8 cellular contexts compared by ENCODE assay signal in the genomic region with DNA sequence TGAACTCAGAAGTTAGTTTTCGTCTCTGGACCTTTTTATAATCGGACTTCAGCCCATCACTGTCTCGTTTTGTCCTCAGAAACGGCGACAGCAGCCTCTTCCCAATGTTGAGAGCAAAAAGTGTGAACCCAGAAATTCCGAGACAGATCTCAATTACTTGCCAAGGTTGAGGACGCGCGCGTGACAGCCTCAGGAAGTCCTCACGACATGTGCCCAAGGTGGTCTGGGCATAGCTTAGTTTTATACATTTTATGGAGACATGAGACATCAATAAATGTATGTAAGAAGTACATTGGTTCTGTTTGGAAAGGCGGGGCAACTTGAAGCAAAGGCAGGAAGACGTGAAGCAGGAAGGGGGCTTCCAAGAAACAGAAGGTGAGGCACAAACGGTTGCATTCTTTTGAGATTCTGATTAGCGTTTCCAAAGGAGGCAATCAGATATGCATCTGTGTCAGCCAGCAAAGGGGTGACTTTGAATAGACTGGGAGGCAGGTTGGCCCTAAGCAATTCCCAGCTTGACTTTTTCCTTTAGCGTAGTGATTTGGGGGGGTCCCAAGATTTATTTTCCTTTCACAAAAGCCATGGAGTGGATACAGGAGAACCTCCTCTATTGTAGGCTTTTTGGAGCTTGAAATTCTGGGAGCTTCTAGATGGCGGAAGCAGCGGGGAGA. TPM values are rescaled to one million over a fixed set of nuclear protein-coding genes. Genes with fewer than 3 reads are reported as not detected.
DNase-seq lines count a peak whose midpoint lies in the region; ATAC-seq and TF ChIP-seq lines count a peak whose summit lies in the region.

No MANE protein-coding gene starts in this region.

- TF ChIP-seq RAD21 in HCT116 (IDR thresholded peaks at IDR 0.05; ENCODE audit: low read depth) = no peak

- peak; percentile 62 for TF ChIP-seq POLR2A in HCT116 (IDR thresholded peaks at IDR 0.05; ENCODE audit: borderline replicate concordance, extremely low read depth, insufficient read depth, insufficient read length)

- H3K14ac ChIP-seq in trophoblast cell (ENCODE audit: low read length) = peak overlapping the region; percentile 83

- H4K20me1 ChIP-seq in HCT116 (ENCODE audit: insufficient read depth) (no peaks in the 10 kb centered on the region), SU-DHL-6 (ENCODE audit: low read depth, low read length) (no peaks in the 10 kb centered on the region)

- TF ChIP-seq CTCF in HCT116 (IDR thresholded peaks at IDR 0.05 in 2 of 3, conservative IDR thresholded peaks at IDR 0.05 in 1 of 3; ENCODE audit: borderline replicate concordance in 1 of 3, insufficient read depth in 1 of 3, low read depth in 2 of 3, low read length in 2 of 3) (no peak), SU-DHL-6 (IDR thresholded peaks at IDR 0.05; ENCODE audit: insufficient read depth, low read length, poor library complexity, severe bottlenecking) (no peak), fibroblast of villous mesenchyme (IDR thresholded peaks at IDR 0.05; ENCODE audit: insufficient read depth, low read depth, low read length) (no peak)

- H3K9me2 ChIP-seq in HCT116 (ENCODE audit: insufficient read depth) = no peaks in the 10 kb centered on the region
- no peaks in the 10 kb centered on the region for H3K9me2 ChIP-seq in SU-DHL-6 (replicated peaks; ENCODE audit: insufficient read depth, low read length)

- no peaks in the 10 kb centered on the region for H3K9me3 ChIP-seq in HCT116 (ENCODE audit: control insufficient read depth in 1 of 2, insufficient read depth in 1 of 2, low read depth in 1 of 2, low read length in 2 of 2)
- no peaks in the 10 kb centered on the region for H3K9me3 ChIP-seq in SU-DHL-6 (ENCODE audit: insufficient read depth, low read length)
- H3K9me3 ChIP-seq in trophoblast cell (ENCODE audit: insufficient read depth, low read depth, low read length) = no peaks in the 10 kb centered on the region

- H3K27me3 ChIP-seq in HCT116 (ENCODE audit: insufficient read depth, low read length) = no peaks in the 10 kb centered on the region
- H3K27me3 ChIP-seq in SU-DHL-6 (ENCODE audit: low read length) = no peaks in the 10 kb centered on the region
- H3K27me3 ChIP-seq in trophoblast cell (ENCODE audit: insufficient read depth, low read length) = no peaks in the 10 kb centered on the region

- DNase-seq in DMS114 treated with DMSO at 0.1 percent for 48 hours (lab: John Stamatoyannopoulos, UW; ENCODE audit: unreplicated experiment) = peak; percentile 54
- DNase-seq in HCT116 (ENCODE audit: low read depth, low spot score) = no peak
- DNase-seq in fibroblast of villous mesenchyme (ENCODE audit: low read depth) = no peak
- DNase-seq in trophoblast cell = no peak
- no peak for DNase-seq in NCI-H2227 (lab: John Stamatoyannopoulos, UW; ENCODE audit: unreplicated experiment)
- no peak for DNase-seq in medulla oblongata (ENCODE audit: extremely low spot score)

- ATAC-seq in HCT116 (peak; percentile 45), GM21367 (IDR thresholded peaks at IDR 0.05; ENCODE audit: unreplicated experiment) (no peak)

- peaks cover 18% of the 10 kb centered on the region for H3K79me1 ChIP-seq in trophoblast cell (ENCODE audit: low read length)

- WGBS in trophoblast cell (ENCODE audit: extremely low coverage, insufficient coverage, insufficient read length) = no CpG with 5 or more reads among the region's 18 CpGs

- H3K27ac ChIP-seq in HCT116 (ENCODE audit: low read depth, low read length) (peak overlapping the region; percentile 82), SU-DHL-6 (ENCODE audit: low read depth, low read length) (peak overlapping the region; percentile 82), trophoblast cell (ENCODE audit: low read depth, low read length) (peak overlapping the region; percentile 45)

- H3K4me2 ChIP-seq in HCT116 (ENCODE audit: low read length) = peak overlapping the region; percentile 85
- H3K4me2 ChIP-seq in SU-DHL-6 (ENCODE audit: low read depth, low read length, poor library complexity, severe bottlenecking) = peak overlapping the region; percentile 95
- peak overlapping the region; percentile 70 for H3K4me2 ChIP-seq in trophoblast cell (ENCODE audit: low read length)

- BruUV-seq in HCT116 (replicated peaks; lab: Mats Ljungman, UMichigan) = TSS peak; percentile 90

- intact Hi-C loops in HCT116 (cut with micrococcal nuclease) = no loop called here

- RAD21 ChIA-PET in HCT116 (lab: Charles Lee; ENCODE audit: low non-redundant PET in 1 of 2, low total read pairs in 2 of 2, uncharacterized antibody in 2 of 2, unreplicated experiment in 2 of 2) = interaction anchor here (1.2 to 2.1 kb wide), 3 partner anchors 22 to 105 kb away, joined by 3 to 18 read pairs (median 4); partner anchors contain the start of genes DCTPP1 (in 1 of the 2) and ZNF764 (in 1 of the 2)

- peaks cover 6 to 38% of the 10 kb centered on the region in 2 experiments; a peak in 3 of 4 replicates for H3K4me1 ChIP-seq in HCT116 (ENCODE audit: control insufficient read depth in 1 of 2, insufficient read depth in 2 of 2, low read length in 2 of 2)
- peaks cover 6 to 18% of the 10 kb centered on the region in 2 experiments for H3K4me1 ChIP-seq in trophoblast cell (ENCODE audit: control insufficient read depth in 1 of 2, insufficient read depth in 2 of 2, low read length in 2 of 2)

- peak overlapping the region; percentile 59 for H2BK5ac ChIP-seq in trophoblast cell (ENCODE audit: low read depth, low read length, poor library complexity)

- peak overlapping the region; percentile 91 for H4K8ac ChIP-seq in trophoblast cell (ENCODE audit: low read depth, low read length)

- H3K4me3 ChIP-seq in HCT116 (replicated peaks in 1 of 2; ENCODE audit: low read depth in 1 of 2, low read length in 2 of 2) = peak overlapping the region; percentile 60 to 79
- H3K4me3 ChIP-seq in SU-DHL-6 (ENCODE audit: insufficient read depth, low read length, poor library complexity, severe bottlenecking) = peak overlapping the region; percentile 76
- peak overlapping the region; percentile 75 for H3K4me3 ChIP-seq in fibroblast of villous mesenchyme (ENCODE audit: low read depth, low read length)
- peak overlapping the region; percentile 66 for H3K4me3 ChIP-seq in trophoblast cell (ENCODE audit: low read depth, low read length)

- CTCF ChIA-PET in HCT116 (lab: Charles Lee) = interaction anchor here (0.7 to 2.1 kb wide), 15 partner anchors 8 to 423 kb away, joined by 3 to 11 read pairs (median 4); partner anchors contain the start of genes DCTPP1, ZNF688 and ZNF764

- H4K12ac ChIP-seq in trophoblast cell (ENCODE audit: low read depth, low read length) = peak overlapping the region; percentile 64

- peak overlapping the region; percentile 36 for H2AK5ac ChIP-seq in trophoblast cell (ENCODE audit: low read length)

- peak overlapping the region; percentile 70 for H2BK120ac ChIP-seq in trophoblast cell (ENCODE audit: insufficient read depth, low read length, poor library complexity)

- peak overlapping the region; percentile 78 for H3K9ac ChIP-seq in HCT116 (ENCODE audit: low read length)
- H3K9ac ChIP-seq in SU-DHL-6 (ENCODE audit: low read length) = peak overlapping the region; percentile 79
- H3K9ac ChIP-seq in trophoblast cell (ENCODE audit: low read length) = peak overlapping the region; percentile 73

- H2BK12ac ChIP-seq in trophoblast cell (ENCODE audit: low read length) = no peak overlapping the region

- H3K79me2 ChIP-seq in HCT116 (ENCODE audit: insufficient read depth, low read length) (no peaks in the 10 kb centered on the region; the same call in 1 of the 2 replicates), SU-DHL-6 (ENCODE audit: insufficient read depth, low read length) (peaks cover 4% of the 10 kb centered on the region; the same call in 1 of the 2 replicates), trophoblast cell (ENCODE audit: control insufficient read depth, insufficient read depth, low read length, poor library complexity) (peaks cover 9% of the 10 kb centered on the region)

- no peaks in the 10 kb centered on the region for H3K36me3 ChIP-seq in HCT116 (ENCODE audit: control insufficient read depth in 1 of 2, insufficient read depth in 2 of 2, low read length in 2 of 2)
- H3K36me3 ChIP-seq in SU-DHL-6 (ENCODE audit: low read length) = no peaks in the 10 kb centered on the region
- H3K36me3 ChIP-seq in trophoblast cell (ENCODE audit: control insufficient read depth in 1 of 2, insufficient read depth in 2 of 2, low read length in 2 of 2) = peaks cover 11 to 13% of the 10 kb centered on the region in 2 experiments

- peaks cover 16% of the 10 kb centered on the region for H3F3A ChIP-seq in SU-DHL-6 (ENCODE audit: insufficient read depth)

- H3K18ac ChIP-seq in trophoblast cell (ENCODE audit: low read length) = peak overlapping the region; percentile 68

- H3K4ac ChIP-seq in trophoblast cell (ENCODE audit: low read depth, low read length) = peak overlapping the region; percentile 22

- no peak overlapping the region for H3K23ac ChIP-seq in trophoblast cell (ENCODE audit: low read length)

- POLR2A ChIA-PET in HCT116 (lab: Charles Lee) = interaction anchor here (1.1 to 2.7 kb wide), 6 partner anchors 8 to 105 kb away, joined by 3 to 20 read pairs (median 6); partner anchors contain the start of genes DCTPP1 and ZNF764

- H2AFZ ChIP-seq in HCT116 (ENCODE audit: low read depth, low read length, poor library complexity, severe bottlenecking) = no peak overlapping the region
- H2AFZ ChIP-seq in SU-DHL-6 (ENCODE audit: low read depth, low read length, severe bottlenecking) = peak overlapping the region; percentile 84
- H2AFZ ChIP-seq in trophoblast cell (ENCODE audit: insufficient read depth, low read length, poor library complexity) = peak overlapping the region; percentile 48

- H4K91ac ChIP-seq in trophoblast cell (ENCODE audit: low read depth, low read length) = peak overlapping the region; percentile 81

TF ChIP-seq in HCT116, 20 proteins besides CTCF, POLR2A, EP300 and RAD21 (continues in another document):
- peak; percentile 14; the same call in 1 of the 2 replicates for TF ChIP-seq MAX (IDR thresholded peaks at IDR 0.05)

RNA-seq across cellular contexts. Expression of gene ZNF747, which starts 0.6 kb away (rescaled TPM):
- total RNA-seq in HCT116 (2021; ENCODE audit: unreplicated experiment) (2.1 TPM), fibroblast of villous mesenchyme (11.7 and 12.6 TPM in 2 replicates)
- 0.67 and 1.6 TPM in 2 replicates for polyA plus RNA-seq in HCT116 (2012)
- polyA plus RNA-seq in trophoblast cell (2013) = 3.6 and 3.8 TPM in 2 replicates

RNA-seq across cellular contexts. Expression of gene ZNF768, which starts 8.9 kb away (rescaled TPM):
- total RNA-seq in HCT116 (2021; ENCODE audit: unreplicated experiment) (48.8 TPM), fibroblast of villous mesenchyme (19.0 and 22.0 TPM in 2 replicates)
- polyA plus RNA-seq in HCT116 (2012) = 47.0 and 49.7 TPM in 2 replicates
- 21.5 and 22.4 TPM in 2 replicates for polyA plus RNA-seq in trophoblast cell (2013)

RNA-seq across cellular contexts. Expression of gene ZNF764, which starts 22.9 kb away (rescaled TPM):
- total RNA-seq in HCT116 (2021; ENCODE audit: unreplicated experiment) (9.1 TPM), fibroblast of villous mesenchyme (4.3 and 6.1 TPM in 2 replicates)
- 2.5 and 4.0 TPM in 2 replicates for polyA plus RNA-seq in HCT116 (2012)
- 4.2 and 4.4 TPM in 2 replicates for polyA plus RNA-seq in trophoblast cell (2013)

RNA-seq across cellular contexts. Expression of gene ZNF688, which starts 36.3 kb away (rescaled TPM):
- total RNA-seq in HCT116 (2021; ENCODE audit: unreplicated experiment) (3.6 TPM), fibroblast of villous mesenchyme (6.5 and 12.9 TPM in 2 replicates)
- 1.8 and 2.3 TPM in 2 replicates for polyA plus RNA-seq in HCT116 (2012)
- polyA plus RNA-seq in trophoblast cell (2013) = 3.5 and 4.1 TPM in 2 replicates

RNA-seq across cellular contexts. Expression of gene ZNF785, which starts 50.3 kb away (rescaled TPM):
- total RNA-seq in HCT116 (2021; ENCODE audit: unreplicated experiment) (0.15 TPM), fibroblast of villous mesenchyme (9.7 and 13.0 TPM in 2 replicates)
- polyA plus RNA-seq in HCT116 (2012) = 0.03 and 0.04 TPM in 2 replicates
- 5.0 and 5.2 TPM in 2 replicates for polyA plus RNA-seq in trophoblast cell (2013)
